In the genomic region with DNA sequence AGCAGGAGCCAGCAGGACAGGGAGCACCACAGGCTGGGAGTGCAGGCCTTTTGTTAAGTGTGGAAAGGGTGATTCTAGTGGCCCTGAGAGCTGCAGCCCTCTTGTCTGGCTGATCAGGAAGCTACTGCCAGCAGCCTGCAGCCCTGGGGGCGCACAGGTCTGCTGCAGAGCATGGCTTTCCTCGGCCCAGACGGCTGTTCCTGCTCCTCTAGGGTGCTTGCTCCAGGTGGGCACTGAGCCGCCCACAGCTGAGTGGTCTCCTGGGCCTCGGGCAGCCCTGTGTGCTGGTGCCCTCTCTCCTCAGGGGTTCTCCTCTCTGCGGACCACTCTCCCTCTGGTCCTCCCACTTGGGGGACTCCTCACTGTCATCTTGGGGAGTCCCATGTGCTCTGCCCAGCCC, we compare ENCODE assay signal across 1 cellular context.
TF ChIP-seq lines count a peak whose summit lies in the region.

No MANE protein-coding gene starts in this region.

TF ChIP-seq in SK-N-SH, 30 proteins besides CTCF, POLR2A, EP300 and RAD21 (continued from another document):
- TF ChIP-seq, protein P1, sequence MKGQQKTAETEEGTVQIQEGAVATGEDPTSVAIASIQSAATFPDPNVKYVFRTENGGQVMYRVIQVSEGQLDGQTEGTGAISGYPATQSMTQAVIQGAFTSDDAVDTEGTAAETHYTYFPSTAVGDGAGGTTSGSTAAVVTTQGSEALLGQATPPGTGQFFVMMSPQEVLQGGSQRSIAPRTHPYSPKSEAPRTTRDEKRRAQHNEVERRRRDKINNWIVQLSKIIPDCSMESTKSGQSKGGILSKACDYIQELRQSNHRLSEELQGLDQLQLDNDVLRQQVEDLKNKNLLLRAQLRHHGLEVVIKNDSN (IDR thresholded peaks at IDR 0.05; ENCODE audit: borderline replicate concordance, low read depth), result no peak
